Comparison of ENCODE assay signal across 23 cellular contexts in genomic region chr17:50631908-50632571, GRCh38. TPM values are rescaled to one million over a fixed set of nuclear protein-coding genes. Genes with fewer than 3 reads are reported as not detected.
DNase-seq lines count a peak whose midpoint lies in the region; ATAC-seq, FAIRE-seq and TF ChIP-seq lines count a peak whose summit lies in the region.
"Had no signal": no experiment of that assay in that cellular context is flagged by ENCODE, and none has a peak within 500 bp of the region (broad histone marks: within the 10 kb centered on the region; RNA-seq: fewer than 3 reads in every experiment).

No MANE protein-coding gene starts in this region.

- CTCF ChIA-PET in K562 (lab: Yijun Ruan, JAX; ENCODE audit: low intra/inter-chr PET ratio), result interaction anchor here (1.7 kb wide), 1 partner anchor 49 kb away, joined by 4 read pairs; no protein-coding TSS in a partner anchor

- no peaks in the 10 kb centered on the region for H3K9me2 ChIP-seq in Karpas-422 (replicated peaks; ENCODE audit: insufficient read depth, low read length)

- H2AFZ ChIP-seq in K562 (ENCODE audit: low read depth, low read length) (peak overlapping the region; percentile 8; the same call in 1 of the 2 replicates), osteoblast (ENCODE audit: low read length) (no peak overlapping the region), Karpas-422 (ENCODE audit: low read length) (no peak overlapping the region)

- TF ChIP-seq CTCF in K562 (IDR thresholded peaks at IDR 0.05 in 2 of 3, conservative IDR thresholded peaks at IDR 0.05 in 1 of 3; ENCODE audit: insufficient read depth in 2 of 3, low read depth in 1 of 3, low read length in 3 of 3) (no peak), osteoblast (IDR thresholded peaks at IDR 0.05; ENCODE audit: extremely low read depth, low read depth, low read length) (no peak)

- intact Hi-C loops in K562 (cut with micrococcal nuclease), result loop anchor here (1.0 kb wide), 1 partner anchor 49 kb away; no protein-coding TSS in a partner anchor

- DNase-seq in DMS53 (lab: John Stamatoyannopoulos, UW), result peak; percentile 36
- DNase-seq in DMS53 treated with DMSO at 0.1 percent for 48 hours (lab: John Stamatoyannopoulos, UW; ENCODE audit: unreplicated experiment), result no peak
- peak in 1 of 4 experiments; percentile 23 for DNase-seq in K562 (ENCODE audit: extremely low read depth in 1 of 4, low spot score in 3 of 4)
- peak; percentile 82 for DNase-seq in osteoblast (ENCODE audit: insufficient read length, low spot score, missing footprints)
- DNase-seq in ecto neural progenitor cell (ENCODE audit: low spot score), result no peak
- no peak for DNase-seq in Karpas-422
- DNase-seq in glomerular visceral epithelial cell (ENCODE audit: extremely low spot score), result no peak
- DNase-seq: activated CD4-positive, CD25-positive, alpha-beta regulatory T cell; activated CD8-positive, alpha-beta memory T cell treated with anti-CD3 and anti-CD28 coated beads for 24 hours; body of pancreas; colonic mucosa; HCEC 1CT; KG1; NCI-H1105; NCI-H2171; stimulated activated CD4-positive, alpha-beta T cell treated with anti-CD3 and anti-CD28 coated beads, Interleukin-1b, Interleukin-23, amount 100 ng/mL, for 48 hours; stimulated activated naive CD8-positive, alpha-beta T cell treated with anti-CD3 and anti-CD28 coated beads, Interleukin-15, Interleukin-2, amounts not matched to agents 100 U/mL and 50 U/mL, for 24 hours; upper lobe of left lung had no signal

- H3K27me3 ChIP-seq in K562 (ENCODE audit: control insufficient read depth in 2 of 2, insufficient read depth in 2 of 2, low read length in 2 of 2) (peaks cover 27 to 77% of the 10 kb centered on the region in 2 experiments), osteoblast (ENCODE audit: insufficient read depth, low read length) (no peaks in the 10 kb centered on the region), Karpas-422 (ENCODE audit: low read length) (no peaks in the 10 kb centered on the region)
- H3K27me3 ChIP-seq: body of pancreas, colonic mucosa had no signal

- TF ChIP-seq RAD21 in Ishikawa (IDR thresholded peaks at IDR 0.05; ENCODE audit: low read depth) (no peak), K562 (CRISPR knock-in tag; conservative IDR thresholded peaks at IDR 0.05 in 1 of 2, IDR thresholded peaks at IDR 0.05 in 1 of 2) (no peak)

- POLR2A ChIA-PET in K562 (lab: Yijun Ruan, JAX), result interaction anchor here (1.1 to 1.7 kb wide), 4 partner anchors 8 to 87 kb away, joined by 3 to 6 read pairs (median 3); partner anchors contain the start of gene LUC7L3

- no peaks in the 10 kb centered on the region for H4K20me1 ChIP-seq in K562 (replicated peaks; ENCODE audit: control insufficient read depth, insufficient read depth, low read length)
- H4K20me1 ChIP-seq in osteoblast (ENCODE audit: insufficient read depth, low read length), result no peaks in the 10 kb centered on the region
- no peaks in the 10 kb centered on the region for H4K20me1 ChIP-seq in Karpas-422 (ENCODE audit: insufficient read depth, low read depth, low read length)

- no peak for TF ChIP-seq POLR2A in K562 (conservative IDR thresholded peaks at IDR 0.05)

- H3K9ac ChIP-seq in K562 (ENCODE audit: insufficient read depth in 1 of 2, low read depth in 2 of 2, low read length in 2 of 2) (no peak overlapping the region), Karpas-422 (ENCODE audit: low read length) (no peak overlapping the region)

- H3K9me3 ChIP-seq in K562 (replicated peaks; ENCODE audit: control insufficient read depth, insufficient read depth, low read depth, low read length) (no peaks in the 10 kb centered on the region), osteoblast (ENCODE audit: low read depth, low read length) (no peaks in the 10 kb centered on the region), Karpas-422 (ENCODE audit: low read length) (no peaks in the 10 kb centered on the region)
- H3K9me3 ChIP-seq: BE2C, body of pancreas, colonic mucosa, upper lobe of left lung had no signal

- H3K4me2 ChIP-seq in K562 (ENCODE audit: insufficient read depth, low read length) (no peak overlapping the region), osteoblast (ENCODE audit: insufficient read depth, low read length) (peak overlapping the region; percentile 19), Karpas-422 (ENCODE audit: low read depth, low read length, poor library complexity, severe bottlenecking) (no peak overlapping the region)

- peak; percentile 79 for ATAC-seq in K562
- ATAC-seq: body of pancreas; stimulated activated naive CD8-positive, alpha-beta T cell treated with anti-CD3 and anti-CD28 coated beads, Interleukin-15, Interleukin-2, amounts not matched to agents 100 U/mL and 50 U/mL, for 24 hours had no signal

- BruUV-seq in K562 (replicated peaks; lab: Mats Ljungman, UMichigan), result no TSS peak

- in situ Hi-C loops in K562 (cut with MboI), result no loop called here

- FAIRE-seq in K562 (lab: Jason Lieb, UNC), result peak; percentile 63

- TF ChIP-seq EP300 in Ishikawa (IDR thresholded peaks at IDR 0.05; ENCODE audit: borderline replicate concordance) (no peak), K562 (IDR thresholded peaks at IDR 0.05; ENCODE audit: low read length) (no peak)

- H3K36me3 ChIP-seq in K562 (ENCODE audit: control insufficient read depth, insufficient read depth, low read length) (no peaks in the 10 kb centered on the region), osteoblast (ENCODE audit: insufficient read depth, low read length) (no peaks in the 10 kb centered on the region), Karpas-422 (ENCODE audit: insufficient read depth, low read length) (no peaks in the 10 kb centered on the region)
- H3K36me3 ChIP-seq: BE2C, colonic mucosa, upper lobe of left lung had no signal

- H3K9me1 ChIP-seq in K562 (ENCODE audit: control insufficient read depth, insufficient read depth, low read length), result no peaks in the 10 kb centered on the region

- H3K4me1 ChIP-seq in K562 (replicated peaks in 1 of 2; ENCODE audit: control insufficient read depth in 2 of 2, insufficient read depth in 2 of 2, low read length in 2 of 2), result peaks cover 0 to 29% of the 10 kb centered on the region in 2 experiments; a peak in 4 of 5 replicates
- H3K4me1 ChIP-seq in osteoblast (ENCODE audit: insufficient read depth, low read length), result peaks cover 37% of the 10 kb centered on the region
- peaks cover 1% of the 10 kb centered on the region for H3K4me1 ChIP-seq in Karpas-422 (ENCODE audit: low read length)

- WGBS in K562 (ENCODE audit: insufficient coverage, low coverage, missing lambda C conversion rate), result 5% methylated on average over 9 of the region's 9 CpGs

- H3K79me2 ChIP-seq in K562 (ENCODE audit: control insufficient read depth, insufficient read depth, low read length), result no peaks in the 10 kb centered on the region
- H3K79me2 ChIP-seq in osteoblast (ENCODE audit: insufficient read depth, low read length), result peaks cover 3% of the 10 kb centered on the region
- no peaks in the 10 kb centered on the region for H3K79me2 ChIP-seq in Karpas-422 (ENCODE audit: low read length)

- H3K27ac ChIP-seq in K562 (ENCODE audit: extremely low read depth, low read depth, low read length), result no peak overlapping the region
- no peak overlapping the region for H3K27ac ChIP-seq in osteoblast (ENCODE audit: low read depth, low read length)
- H3K27ac ChIP-seq in Karpas-422 (ENCODE audit: low read length), result no peak overlapping the region
- H3K27ac ChIP-seq: 22Rv1, colonic mucosa, upper lobe of left lung had no signal

- H3K4me3 ChIP-seq in K562, result no peak overlapping the region
- no peak overlapping the region for H3K4me3 ChIP-seq in osteoblast (ENCODE audit: insufficient read depth, low read length)
- H3K4me3 ChIP-seq in Karpas-422 (ENCODE audit: low read length), result no peak overlapping the region
- H3K4me3 ChIP-seq: body of pancreas, colonic mucosa, upper lobe of left lung had no signal

TF ChIP-seq in Ishikawa, 13 proteins besides CTCF, POLR2A, EP300 and RAD21 (continues in another document):
- TF ChIP-seq NFIC (IDR thresholded peaks at IDR 0.05), result no peak

TF ChIP-seq in K562, 482 proteins besides CTCF, POLR2A, EP300 and RAD21 (continues in another document):
- TF ChIP-seq NRF1 (conservative IDR thresholded peaks at IDR 0.05 in 1 of 2, IDR thresholded peaks at IDR 0.05 in 1 of 2) (peak; percentile 81 to 84), ZNF12 (CRISPR knock-in tag; IDR thresholded peaks at IDR 0.05) (no peak), ERF (CRISPR knock-in tag; IDR thresholded peaks at IDR 0.05) (no peak)

RNA-seq across cellular contexts. Expression of gene ABCC3, which starts 2.6 kb away (rescaled TPM):
- total RNA-seq in K562 (2011; cell fraction: chromatin; rRNA removed; ENCODE audit: low replicate concordance), result 2.3 and 7.3 TPM in 2 replicates
- 3.3 and 3.7 TPM in 2 replicates for total RNA-seq in K562 (2011; cell fraction: nucleolus; rRNA removed)
- 2.0 and 2.1 TPM in 2 replicates for total RNA-seq in K562 (2011; cell fraction: nucleoplasm; rRNA removed)
- total RNA-seq in K562 (2014; rRNA removed), result not detected in 2 replicates
- not detected in 2 replicates for total RNA-seq in K562 (2014; rRNA removed; fragmentation: Illumina TruSeq; extraction: Trizol)
- not detected in 2 replicates for total RNA-seq in K562 (2015; rRNA removed; fragmentation: Illumina TruSeq; extraction: Trizol)
- 0.34 and 1.6 TPM in 2 replicates for total RNA-seq in K562 (2021)
- 0.78 and 0.93 TPM in 2 replicates for polyA plus RNA-seq in K562 (2011; rRNA removed)
- polyA plus RNA-seq in K562 (2011; cell fraction: cytosol; rRNA removed), result 0.27 and 0.51 TPM in 2 replicates
- polyA plus RNA-seq in K562 (2011; cell fraction: nucleus; rRNA removed), result 2.6 and 6.0 TPM in 2 replicates
- 0.31 and 0.44 TPM in 2 replicates for polyA plus RNA-seq in K562 (2012)
- polyA plus RNA-seq in K562 (2014; fragmentation: Illumina TruSeq; extraction: Trizol), result not detected in 2 replicates
- under 1 TPM in 1 of 2 experiments, not detected in 1; 0.03 TPM for polyA plus RNA-seq in K562 (2014; fragmentation: Nextera tagmentation; extraction: Ambion mirVana)
- 0.07 TPM in 1 of 2 replicates, not detected in the other for polyA plus RNA-seq in K562 (2014; rRNA removed)
- 0.35 and 0.45 TPM in 2 replicates for polyA minus RNA-seq in K562 (2011; rRNA and poly(A)+ RNA removed)
- polyA minus RNA-seq in K562 (2011; cell fraction: cytosol; rRNA and poly(A)+ RNA removed), result 1.4 and 2.1 TPM in 2 replicates
- 1.4 and 2.3 TPM in 2 replicates for polyA minus RNA-seq in K562 (2011; cell fraction: nucleus; rRNA and poly(A)+ RNA removed)
- 12.4 and 28.6 TPM in 2 replicates for total RNA-seq in osteoblast
- not detected in 2 replicates for total RNA-seq in Karpas-422 (2014; rRNA removed; shearing (Covaris generic); ENCODE audit: low replicate concordance)
- total RNA-seq: G401, SK-MEL-5 had no signal

Comparison
In these comparisons a context has a peak if more than half of its experiments do, and no peak if none do; other contexts are left out.
1. DNase-seq: peak in DMS53 (single experiment) and osteoblast (single experiment); none in DMS53 treated with DMSO at 0.1 percent for 48 hours (single experiment), ecto neural progenitor cell (single experiment), Karpas-422 (single experiment) and glomerular visceral epithelial cell (single experiment).